19 cellular contexts compared by ENCODE assay signal in genomic region chr2:11870064-11870463, GRCh38.
A peak's percentile ranks its signal among the peaks of the same experiment; 100 is the strongest.
DNase-seq lines count a peak whose midpoint lies in the region; ATAC-seq, FAIRE-seq and TF ChIP-seq lines count a peak whose summit lies in the region.
"Had no signal": no experiment of that assay in that cellular context is flagged by ENCODE, and none has a peak within 500 bp of the region (broad histone marks: within the 10 kb centered on the region; RNA-seq: fewer than 3 reads in every experiment).

No MANE protein-coding gene starts in this region.

- H2AK5ac ChIP-seq in H1 (ENCODE audit: low read depth, low read length): no peak overlapping the region

- 67% methylated on average over 2 of the region's 2 CpGs; no CpG with 5 or more reads in 1 of the 2 experiments for WGBS in H1 (ENCODE audit: extremely low coverage in 1 of 2, insufficient coverage in 1 of 2, insufficient read length in 1 of 2, insufficient replicate concordance in 2 of 2, low coverage in 1 of 2, low lambda C conversion rate in 2 of 2, missing lambda C conversion rate in 1 of 2), 2 experiments

- no peak overlapping the region for H4K8ac ChIP-seq in H1 (ENCODE audit: extremely low read depth, insufficient read depth, low read length)

- no peak overlapping the region for H3K18ac ChIP-seq in H1 (ENCODE audit: extremely low read depth, low read length)

- no peaks in the 10 kb centered on the region for H3K79me2 ChIP-seq in H1 (ENCODE audit: control insufficient read depth in 1 of 2, insufficient read depth in 2 of 2, low read length in 2 of 2)

- no peak overlapping the region for H2BK20ac ChIP-seq in H1 (ENCODE audit: low read length)

- POLR2A ChIA-PET in WTC11 (lab: Charles Lee) (no interaction called here), H1 (lab: Charles Lee; ENCODE audit: partially characterized antibody) (no interaction called here)

- no peak overlapping the region for H4K91ac ChIP-seq in H1 (replicated peaks; ENCODE audit: insufficient read length, low read length)

- no peak overlapping the region for H3K23ac ChIP-seq in H1 (ENCODE audit: insufficient read length)

- H3K4me1 Mint-ChIP-seq in WTC11 (peaks cover 30% of the 10 kb centered on the region), progenitor cell of endocrine pancreas (ENCODE audit: low read depth) (peaks cover 23% of the 10 kb centered on the region)

- CTCF ChIA-PET in WTC11 (lab: Charles Lee): interaction anchor here (0.6 kb wide), 1 partner anchor 177 kb away, joined by 3 read pairs; no protein-coding TSS in a partner anchor
- CTCF ChIA-PET in H1 (lab: Charles Lee; ENCODE audit: partially characterized antibody): interaction anchor here (0.6 to 1.0 kb wide), 4 partner anchors 87 to 559 kb away, joined by 3 to 4 read pairs (median 3); no protein-coding TSS in a partner anchor

- H3K9me3 ChIP-seq in H1 (ENCODE audit: insufficient read depth in 2 of 2, low read depth in 1 of 2, low read length in 1 of 2): no peaks in the 10 kb centered on the region

- H3K9ac ChIP-seq in H1 (replicated peaks in 1 of 4; ENCODE audit: extremely low read depth in 1 of 4, low read depth in 3 of 4, low read length in 3 of 4): no peak overlapping the region
- H3K9ac ChIP-seq: KMS-11 had no signal

- no peak overlapping the region for H2BK15ac ChIP-seq in H1 (ENCODE audit: low read length)

- TF ChIP-seq CTCF in GM12865 (IDR thresholded peaks at IDR 0.05; ENCODE audit: insufficient read depth, low read depth, low read length, missing control alignments): no peak
- TF ChIP-seq CTCF in WTC11 (IDR thresholded peaks at IDR 0.05): no peak
- no peak for TF ChIP-seq CTCF in H1 (IDR thresholded peaks at IDR 0.05; ENCODE audit: control extremely low read depth in 1 of 3, insufficient read depth in 1 of 3, low read depth in 1 of 3, low read length in 3 of 3)
- TF ChIP-seq CTCF in progenitor cell of endocrine pancreas (IDR thresholded peaks at IDR 0.05; ENCODE audit: unreplicated experiment): no peak

- no peaks in the 10 kb centered on the region for H4K20me1 ChIP-seq in H1 (replicated peaks in 1 of 2; ENCODE audit: control insufficient read depth in 1 of 2, insufficient read depth in 2 of 2, low read length in 2 of 2)

- H3K27ac ChIP-seq in H1 (ENCODE audit: low read depth, low read length): 0 out of 2 replicates have a peak overlapping the region, but pooled peaks have one; percentile 7
- H3K27ac ChIP-seq: KMS-11 had no signal

- H3K9me3 Mint-ChIP-seq in WTC11 (peaks cover 13% of the 10 kb centered on the region), progenitor cell of endocrine pancreas (ENCODE audit: low read depth) (no peaks in the 10 kb centered on the region)
- H3K9me3 Mint-ChIP-seq: CD4-positive, alpha-beta T cell; IgD-negative memory B cell had no signal

- no peaks in the 10 kb centered on the region for H3K36me3 ChIP-seq in H1 (ENCODE audit: control insufficient read depth in 2 of 4, insufficient read depth in 4 of 4, low read length in 3 of 4)

- TF ChIP-seq POLR2A in H1 (IDR thresholded peaks at IDR 0.05; ENCODE audit: control extremely low read depth in 1 of 2, low read depth in 2 of 2, low read length in 2 of 2): no peak
- no peak for TF ChIP-seq POLR2A in H54 (IDR thresholded peaks at IDR 0.05; ENCODE audit: low read depth, low read length)

- H3K79me1 ChIP-seq in H1 (ENCODE audit: low read depth, low read length): no peaks in the 10 kb centered on the region

- H3K23me2 ChIP-seq in H1 (ENCODE audit: low read depth, low read length): no peaks in the 10 kb centered on the region

- H3K27me3 Mint-ChIP-seq in WTC11 (ENCODE audit: low read depth) (no peaks in the 10 kb centered on the region), progenitor cell of endocrine pancreas (no peaks in the 10 kb centered on the region)
- H3K27me3 Mint-ChIP-seq: B cell; CD4-positive, alpha-beta T cell had no signal

- intact Hi-C loops in posterior vena cava (cut with DNase I): no loop called here

- no peak overlapping the region for H3K14ac ChIP-seq in H1 (ENCODE audit: insufficient read length)

- no peak overlapping the region for H3K4ac ChIP-seq in H1 (replicated peaks; ENCODE audit: insufficient read length, low read depth, low read length)

- ATAC-seq in WTC11: peak; percentile 50
- ATAC-seq in HG03432 (IDR thresholded peaks at IDR 0.05; ENCODE audit: unreplicated experiment): no peak
- ATAC-seq: HCT116 had no signal

- no peak overlapping the region for H3K56ac ChIP-seq in H1 (replicated peaks; ENCODE audit: insufficient read length, low read depth, low read length)

- H3K4me3 Mint-ChIP-seq in WTC11 (no peak overlapping the region), progenitor cell of endocrine pancreas (ENCODE audit: low read depth) (no peak overlapping the region)
- H3K4me3 Mint-ChIP-seq: B cell; CD4-positive, alpha-beta T cell; IgD-negative memory B cell had no signal

- no peak for TF ChIP-seq EP300 in H1 (IDR thresholded peaks at IDR 0.05; ENCODE audit: borderline replicate concordance in 1 of 2, low read depth in 2 of 2, low read length in 2 of 2)

- no peak overlapping the region for H2AFZ ChIP-seq in H1 (ENCODE audit: low read length)

- no peak overlapping the region for H3K4me2 ChIP-seq in H1 (ENCODE audit: insufficient read depth in 1 of 2, low read depth in 2 of 2, low read length in 2 of 2)
- H3K4me2 ChIP-seq: KMS-11 had no signal

- H3K36me3 Mint-ChIP-seq in WTC11: peaks cover 5% of the 10 kb centered on the region; the same call in 1 of the 2 replicates
- H3K36me3 Mint-ChIP-seq in progenitor cell of endocrine pancreas (ENCODE audit: insufficient read depth): no peaks in the 10 kb centered on the region
- H3K36me3 Mint-ChIP-seq: IgD-negative memory B cell had no signal

- no peak overlapping the region for H2BK120ac ChIP-seq in H1 (replicated peaks; ENCODE audit: low read depth, low read length)

- FAIRE-seq in H1 (lab: Jason Lieb, UNC) (no peak), H54 (lab: Jason Lieb, UNC) (no peak)
- FAIRE-seq: A204.1 had no signal

- H3K27me3 ChIP-seq in H1 (replicated peaks in 1 of 4; ENCODE audit: control insufficient read depth in 3 of 4, extremely low read depth in 1 of 4, insufficient read depth in 3 of 4, low read length in 3 of 4): no peaks in the 10 kb centered on the region

- H2BK5ac ChIP-seq in H1 (ENCODE audit: low read depth, low read length): no peak overlapping the region

- no peaks in the 10 kb centered on the region; a peak in 2 of 7 replicates for H3K4me1 ChIP-seq in H1 (replicated peaks in 1 of 4; ENCODE audit: control insufficient read depth in 3 of 4, insufficient read depth in 4 of 4, low read length in 3 of 4)

- H4K5ac ChIP-seq in H1 (ENCODE audit: insufficient read length, low read depth, low read length): no peak overlapping the region

- DNase-seq in GM12865 (ENCODE audit: low read depth): no peak
- DNase-seq in WTC11 (ENCODE audit: low spot score): no peak
- DNase-seq in H1 (ENCODE audit: low read depth in 1 of 2, low spot score in 2 of 2): peak in 1 of 2 experiments; percentile 19
- no peak for DNase-seq in progenitor cell of endocrine pancreas (ENCODE audit: low spot score, unreplicated experiment)
- no peak for DNase-seq in posterior vena cava (ENCODE audit: low spot score)
- DNase-seq in NCI-H2171 (lab: John Stamatoyannopoulos, UW): no peak
- DNase-seq in H54 (ENCODE audit: insufficient read length, low spot score): no peak
- DNase-seq: C1 segment of cervical spinal cord; Calu3; CD4-positive, alpha-beta T cell; DMS79 treated with DMSO at 0.1 percent for 48 hours; EL; GDM1 had no signal

- TF ChIP-seq RAD21 in H1 (IDR thresholded peaks at IDR 0.05 in 1 of 2, conservative IDR thresholded peaks at IDR 0.05 in 1 of 2; ENCODE audit: low read depth in 2 of 2, low read length in 2 of 2): no peak

- no peak overlapping the region for H2BK12ac ChIP-seq in H1 (ENCODE audit: low read depth, low read length)

- H3K27ac Mint-ChIP-seq in WTC11 (0 out of 2 replicates have a peak overlapping the region, but pooled peaks have one; percentile 32), progenitor cell of endocrine pancreas (peak overlapping the region; percentile 6)
- H3K27ac Mint-ChIP-seq: B cell; CD4-positive, alpha-beta T cell had no signal

- peak overlapping the region; percentile 29 for H3K4me3 ChIP-seq in GM12865 (ENCODE audit: low read depth, low read length)
- H3K4me3 ChIP-seq in H1 (ENCODE audit: extremely low read depth in 1 of 4, insufficient read depth in 2 of 4, low read depth in 3 of 4, low read length in 4 of 4): no peak overlapping the region

TF ChIP-seq in H1, 55 proteins besides CTCF, POLR2A, EP300 and RAD21:
- TF ChIP-seq CHD2 (IDR thresholded peaks at IDR 0.05; ENCODE audit: low read length) (no peak), ATF3 (IDR thresholded peaks at IDR 0.05; ENCODE audit: insufficient read depth, low read depth, low read length) (no peak), KDM1A (IDR thresholded peaks at IDR 0.05; ENCODE audit: borderline replicate concordance, low read length) (no peak), BACH1 (IDR thresholded peaks at IDR 0.05; ENCODE audit: low read length) (no peak), TEAD4 (IDR thresholded peaks at IDR 0.05; ENCODE audit: low read depth, low read length) (no peak), NANOG (IDR thresholded peaks at IDR 0.05; ENCODE audit: insufficient read depth, low read depth, low read length, poor library complexity, severe bottlenecking) (no peak), CREB1 (IDR thresholded peaks at IDR 0.05) (no peak), CBX8 (IDR thresholded peaks at IDR 0.05; ENCODE audit: borderline replicate concordance, low read depth, low read length) (no peak), FOSL1 (IDR thresholded peaks at IDR 0.05; ENCODE audit: insufficient read depth, low read depth, low read length) (no peak), KDM4A (IDR thresholded peaks at IDR 0.05; ENCODE audit: low read depth, low read length, severe bottlenecking) (no peak), KDM5A (IDR thresholded peaks at IDR 0.05; ENCODE audit: low read length) (no peak), BRCA1 (IDR thresholded peaks at IDR 0.05; ENCODE audit: low read depth, low read length) (no peak), ZNF274 (IDR thresholded peaks at IDR 0.05; ENCODE audit: borderline replicate concordance, extremely low read depth, low read length) (no peak), RXRA (IDR thresholded peaks at IDR 0.05; ENCODE audit: insufficient read depth, low read depth, low read length) (no peak), JUND (IDR thresholded peaks at IDR 0.05; ENCODE audit: low read length) (no peak), SIX5 (IDR thresholded peaks at IDR 0.05; ENCODE audit: low read depth, low read length) (no peak), POLR2AphosphoS5 (IDR thresholded peaks at IDR 0.05; ENCODE audit: low read depth, low read length) (no peak)
TF ChIP-seq in H1: peak in this region for 0.
